9 cellular contexts compared by ENCODE assay signal in the genomic region with DNA sequence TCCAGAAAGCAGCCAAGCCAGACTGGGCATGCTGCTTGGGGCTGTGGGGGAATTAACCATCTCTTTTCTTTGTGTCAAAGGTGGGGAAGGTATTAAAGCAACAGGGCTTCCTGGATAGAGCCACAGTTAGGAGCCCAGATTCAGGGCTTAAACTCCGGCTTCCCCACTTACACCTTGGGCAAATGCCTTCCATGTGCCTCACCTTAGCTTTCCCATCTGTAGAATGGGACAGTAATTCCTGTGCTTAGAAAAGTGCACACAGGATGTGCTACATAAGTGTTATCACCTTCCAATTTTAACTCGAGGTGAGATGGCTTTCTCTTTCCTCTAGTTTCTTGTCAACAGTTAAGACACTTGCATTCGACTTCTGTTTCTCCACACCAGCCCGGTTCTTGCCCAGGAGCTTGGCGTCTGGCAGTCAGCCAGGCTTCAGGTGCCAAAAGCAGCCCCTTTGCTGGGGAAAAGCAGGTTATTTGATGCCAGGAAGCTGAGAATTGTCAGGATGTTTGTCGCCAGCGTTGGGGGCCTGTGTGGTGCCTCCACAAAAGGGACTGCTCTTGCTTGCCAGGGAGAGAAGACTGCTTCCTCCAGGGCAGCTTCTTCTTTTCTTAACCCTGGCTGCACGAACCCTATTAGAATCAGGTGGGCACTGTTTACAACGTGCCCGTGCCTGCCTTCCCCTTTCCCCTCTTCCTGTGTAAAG.
A peak's percentile ranks its signal among the peaks of the same experiment; 100 is the strongest.
DNase-seq lines count a peak whose midpoint lies in the region; ATAC-seq and TF ChIP-seq lines count a peak whose summit lies in the region.
"Had no signal": no experiment of that assay in that cellular context is flagged by ENCODE, and none has a peak within 500 bp of the region (broad histone marks: within the 10 kb centered on the region; RNA-seq: fewer than 3 reads in every experiment).

No MANE protein-coding gene starts in this region.

- no peak overlapping the region for H3K4me2 ChIP-seq in osteoblast (ENCODE audit: insufficient read depth, low read length)
- H3K4me2 ChIP-seq in PC-9 = no peak overlapping the region

- H3K36me3 ChIP-seq in osteoblast (ENCODE audit: insufficient read depth, low read length) = no peaks in the 10 kb centered on the region
- H3K36me3 ChIP-seq in PC-9 (ENCODE audit: low read depth) = no peaks in the 10 kb centered on the region
- H3K36me3 ChIP-seq in H7 (replicated peaks; ENCODE audit: control insufficient read depth, insufficient read depth, low read length) = no peaks in the 10 kb centered on the region

- no TSS peak for BruUV-seq in PC-9 (replicated peaks; lab: Mats Ljungman, UMichigan)

- CTCF ChIA-PET in PC-9 (lab: Charles Lee) = no interaction called here

- H3K9me3 ChIP-seq in osteoblast (ENCODE audit: low read depth, low read length) (no peaks in the 10 kb centered on the region), PC-9 (ENCODE audit: insufficient read depth, low read depth) (no peaks in the 10 kb centered on the region)

- no peaks in the 10 kb centered on the region for H3K27me3 Mint-ChIP-seq in activated CD4-positive, alpha-beta T cell treated with anti-CD3 and anti-CD28 coated beads, Interleukin-2, amount 10 ng/mL, durations not matched to agents 24 days and 14 days

- H3F3A ChIP-seq in PC-9 (ENCODE audit: insufficient read depth, low read depth) = peaks cover 20% of the 10 kb centered on the region; the same call in 1 of the 2 replicates

- H2AFZ ChIP-seq in osteoblast (ENCODE audit: low read length) (no peak overlapping the region), PC-9 (no peak overlapping the region)

- ATAC-seq in activated naive CD4-positive, alpha-beta T cell treated with anti-CD3 and anti-CD28 coated beads, Interleukin-2, amount 50 U/mL, for 72 hours = no peak
- ATAC-seq: left colon had no signal

- TF ChIP-seq CTCF in osteoblast (IDR thresholded peaks at IDR 0.05; ENCODE audit: extremely low read depth, low read depth, low read length) = no peak
- TF ChIP-seq CTCF in PC-9 (conservative IDR thresholded peaks at IDR 0.05) = no peak

- no peaks in the 10 kb centered on the region for H3K9me2 ChIP-seq in PC-9 (ENCODE audit: insufficient read depth)

- H3K27me3 ChIP-seq in osteoblast (ENCODE audit: insufficient read depth, low read length) (no peaks in the 10 kb centered on the region), PC-9 (ENCODE audit: insufficient read depth, low read depth) (no peaks in the 10 kb centered on the region), H7 (ENCODE audit: control insufficient read depth, insufficient read depth, low read length) (no peaks in the 10 kb centered on the region)

- H3K4me1 ChIP-seq in osteoblast (ENCODE audit: insufficient read depth, low read length) = peaks cover 21% of the 10 kb centered on the region
- H3K4me1 ChIP-seq in PC-9 (replicated peaks; ENCODE audit: insufficient read depth) = peaks cover 41% of the 10 kb centered on the region

- H3K4me1 Mint-ChIP-seq in activated CD4-positive, alpha-beta T cell treated with anti-CD3 and anti-CD28 coated beads, Interleukin-2, amount 10 ng/mL, durations not matched to agents 24 days and 14 days = peaks cover 14% of the 10 kb centered on the region

- H3K36me3 Mint-ChIP-seq in activated CD4-positive, alpha-beta T cell treated with anti-CD3 and anti-CD28 coated beads, Interleukin-2, amount 10 ng/mL, durations not matched to agents 24 days and 14 days (ENCODE audit: low read depth) = no peaks in the 10 kb centered on the region
- H3K36me3 Mint-ChIP-seq in activated naive CD4-positive, alpha-beta T cell treated with anti-CD3 and anti-CD28 coated beads, Interleukin-2, amount 50 U/mL, for 72 hours = no peaks in the 10 kb centered on the region

- H4K20me1 ChIP-seq in osteoblast (ENCODE audit: insufficient read depth, low read length) (peaks cover 2% of the 10 kb centered on the region), PC-9 (ENCODE audit: insufficient read depth) (peaks cover 4% of the 10 kb centered on the region)

- intact Hi-C loops in activated CD4-positive, alpha-beta T cell treated with anti-CD3 and anti-CD28 coated beads, Interleukin-2, amount 10 ng/mL, durations not matched to agents 24 days and 14 days (cut with micrococcal nuclease) = no loop called here
- intact Hi-C loops in PC-9 (cut with micrococcal nuclease; ENCODE audit: unreplicated experiment) = no loop called here

- H3K27ac Mint-ChIP-seq in activated CD4-positive, alpha-beta T cell treated with anti-CD3 and anti-CD28 coated beads, Interleukin-2, amount 10 ng/mL, durations not matched to agents 24 days and 14 days = peak overlapping the region; percentile 52
- H3K27ac Mint-ChIP-seq in activated naive CD4-positive, alpha-beta T cell treated with anti-CD3 and anti-CD28 coated beads, Interleukin-2, amount 50 U/mL, for 72 hours = peak overlapping the region; percentile 65 to 69

- peak overlapping the region; percentile 23 for H3K27ac ChIP-seq in osteoblast (ENCODE audit: low read depth, low read length)
- no peak overlapping the region for H3K27ac ChIP-seq in PC-9

- H3K9me3 Mint-ChIP-seq in activated CD4-positive, alpha-beta T cell treated with anti-CD3 and anti-CD28 coated beads, Interleukin-2, amount 10 ng/mL, durations not matched to agents 24 days and 14 days = no peaks in the 10 kb centered on the region
- no peaks in the 10 kb centered on the region for H3K9me3 Mint-ChIP-seq in activated naive CD4-positive, alpha-beta T cell treated with anti-CD3 and anti-CD28 coated beads, Interleukin-2, amount 50 U/mL, for 72 hours

- H3K4me3 ChIP-seq in osteoblast (ENCODE audit: insufficient read depth, low read length) (no peak overlapping the region), PC-9 (no peak overlapping the region), H7 (ENCODE audit: insufficient read depth, low read depth, low read length) (no peak overlapping the region)

- DNase-seq in activated CD4-positive, alpha-beta T cell treated with anti-CD3 and anti-CD28 coated beads, Interleukin-2, amount 10 ng/mL, durations not matched to agents 24 days and 14 days = peak; percentile 63
- no peak for DNase-seq in activated CD4-positive, alpha-beta T cell treated with anti-CD3 and anti-CD28 coated beads for 4 hours
- peak; percentile 57 to 58 for DNase-seq in Kasumi-1 (lab: John Stamatoyannopoulos, UW)
- no peak for DNase-seq in activated naive CD4-positive, alpha-beta T cell treated with anti-CD3 and anti-CD28 coated beads, Interleukin-2, amount 50 U/mL, for 72 hours (ENCODE audit: low spot score in 2 of 2)
- DNase-seq in osteoblast (ENCODE audit: insufficient read length, low spot score, missing footprints) = no peak
- no peak for DNase-seq in PC-9
- DNase-seq in H7 = no peak
- DNase-seq in DMS153 (lab: John Stamatoyannopoulos, UW) = no peak
- DNase-seq: left colon had no signal

- no peak overlapping the region for H3K4me3 Mint-ChIP-seq in activated CD4-positive, alpha-beta T cell treated with anti-CD3 and anti-CD28 coated beads, Interleukin-2, amount 10 ng/mL, durations not matched to agents 24 days and 14 days

- H3K79me2 ChIP-seq in osteoblast (ENCODE audit: insufficient read depth, low read length) = peaks cover 97% of the 10 kb centered on the region
- H3K79me2 ChIP-seq in PC-9 (ENCODE audit: low read depth) = peaks cover 11% of the 10 kb centered on the region

- POLR2A ChIA-PET in PC-9 (lab: Charles Lee; ENCODE audit: unreplicated experiment) = no interaction called here

Comparison
In these comparisons a context has a peak if more than half of its experiments do, and no peak if none do; other contexts are left out.
1. DNase-seq: peak in activated CD4-positive, alpha-beta T cell treated with anti-CD3 and anti-CD28 coated beads, Interleukin-2, amount 10 ng/mL, durations not matched to agents 24 days and 14 days (single experiment) and Kasumi-1 (2 of 2); none in activated CD4-positive, alpha-beta T cell treated with anti-CD3 and anti-CD28 coated beads for 4 hours (0 of 2), activated naive CD4-positive, alpha-beta T cell treated with anti-CD3 and anti-CD28 coated beads, Interleukin-2, amount 50 U/mL, for 72 hours (0 of 2), osteoblast (single experiment), PC-9 (0 of 2), H7 (single experiment) and DMS153 (single experiment).